1 cellular context compared by ENCODE assay signal in genomic region chr14:101504096-101504948, GRCh38.
TF ChIP-seq lines count a peak whose summit lies in the region.

No MANE protein-coding gene starts in this region.

TF ChIP-seq in HepG2, 621 proteins besides CTCF, POLR2A, EP300 and RAD21:
- TF ChIP-seq, protein P1, sequence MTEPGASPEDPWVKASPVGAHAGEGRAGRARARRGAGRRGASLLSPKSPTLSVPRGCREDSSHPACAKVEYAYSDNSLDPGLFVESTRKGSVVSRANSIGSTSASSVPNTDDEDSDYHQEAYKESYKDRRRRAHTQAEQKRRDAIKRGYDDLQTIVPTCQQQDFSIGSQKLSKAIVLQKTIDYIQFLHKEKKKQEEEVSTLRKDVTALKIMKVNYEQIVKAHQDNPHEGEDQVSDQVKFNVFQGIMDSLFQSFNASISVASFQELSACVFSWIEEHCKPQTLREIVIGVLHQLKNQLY (CRISPR knock-in tag; IDR thresholded peaks at IDR 0.05) = no peak
- TF ChIP-seq NFE2 (CRISPR knock-in tag; IDR thresholded peaks at IDR 0.05) (no peak), PHB2 (IDR thresholded peaks at IDR 0.05; ENCODE audit: partially characterized antibody) (no peak), CAMTA2 (CRISPR knock-in tag; IDR thresholded peaks at IDR 0.05; ENCODE audit: borderline replicate concordance) (no peak), HCFC1 (IDR thresholded peaks at IDR 0.05; ENCODE audit: low read depth, low read length) (no peak)
- TF ChIP-seq, protein P2, sequence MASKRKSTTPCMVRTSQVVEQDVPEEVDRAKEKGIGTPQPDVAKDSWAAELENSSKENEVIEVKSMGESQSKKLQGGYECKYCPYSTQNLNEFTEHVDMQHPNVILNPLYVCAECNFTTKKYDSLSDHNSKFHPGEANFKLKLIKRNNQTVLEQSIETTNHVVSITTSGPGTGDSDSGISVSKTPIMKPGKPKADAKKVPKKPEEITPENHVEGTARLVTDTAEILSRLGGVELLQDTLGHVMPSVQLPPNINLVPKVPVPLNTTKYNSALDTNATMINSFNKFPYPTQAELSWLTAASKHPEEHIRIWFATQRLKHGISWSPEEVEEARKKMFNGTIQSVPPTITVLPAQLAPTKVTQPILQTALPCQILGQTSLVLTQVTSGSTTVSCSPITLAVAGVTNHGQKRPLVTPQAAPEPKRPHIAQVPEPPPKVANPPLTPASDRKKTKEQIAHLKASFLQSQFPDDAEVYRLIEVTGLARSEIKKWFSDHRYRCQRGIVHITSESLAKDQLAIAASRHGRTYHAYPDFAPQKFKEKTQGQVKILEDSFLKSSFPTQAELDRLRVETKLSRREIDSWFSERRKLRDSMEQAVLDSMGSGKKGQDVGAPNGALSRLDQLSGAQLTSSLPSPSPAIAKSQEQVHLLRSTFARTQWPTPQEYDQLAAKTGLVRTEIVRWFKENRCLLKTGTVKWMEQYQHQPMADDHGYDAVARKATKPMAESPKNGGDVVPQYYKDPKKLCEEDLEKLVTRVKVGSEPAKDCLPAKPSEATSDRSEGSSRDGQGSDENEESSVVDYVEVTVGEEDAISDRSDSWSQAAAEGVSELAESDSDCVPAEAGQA (IDR thresholded peaks at IDR 0.05; ENCODE audit: low read depth) = no peak
- TF ChIP-seq, protein P2 (CRISPR knock-in tag; IDR thresholded peaks at IDR 0.05; ENCODE audit: borderline replicate concordance) = no peak
- TF ChIP-seq, protein P3, sequence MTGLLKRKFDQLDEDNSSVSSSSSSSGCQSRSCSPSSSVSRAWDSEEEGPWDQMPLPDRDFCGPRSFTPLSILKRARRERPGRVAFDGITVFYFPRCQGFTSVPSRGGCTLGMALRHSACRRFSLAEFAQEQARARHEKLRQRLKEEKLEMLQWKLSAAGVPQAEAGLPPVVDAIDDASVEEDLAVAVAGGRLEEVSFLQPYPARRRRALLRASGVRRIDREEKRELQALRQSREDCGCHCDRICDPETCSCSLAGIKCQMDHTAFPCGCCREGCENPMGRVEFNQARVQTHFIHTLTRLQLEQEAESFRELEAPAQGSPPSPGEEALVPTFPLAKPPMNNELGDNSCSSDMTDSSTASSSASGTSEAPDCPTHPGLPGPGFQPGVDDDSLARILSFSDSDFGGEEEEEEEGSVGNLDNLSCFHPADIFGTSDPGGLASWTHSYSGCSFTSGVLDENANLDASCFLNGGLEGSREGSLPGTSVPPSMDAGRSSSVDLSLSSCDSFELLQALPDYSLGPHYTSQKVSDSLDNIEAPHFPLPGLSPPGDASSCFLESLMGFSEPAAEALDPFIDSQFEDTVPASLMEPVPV (CRISPR knock-in tag; IDR thresholded peaks at IDR 0.05) = no peak
